23 cellular contexts compared by ENCODE assay signal in the genomic region with DNA sequence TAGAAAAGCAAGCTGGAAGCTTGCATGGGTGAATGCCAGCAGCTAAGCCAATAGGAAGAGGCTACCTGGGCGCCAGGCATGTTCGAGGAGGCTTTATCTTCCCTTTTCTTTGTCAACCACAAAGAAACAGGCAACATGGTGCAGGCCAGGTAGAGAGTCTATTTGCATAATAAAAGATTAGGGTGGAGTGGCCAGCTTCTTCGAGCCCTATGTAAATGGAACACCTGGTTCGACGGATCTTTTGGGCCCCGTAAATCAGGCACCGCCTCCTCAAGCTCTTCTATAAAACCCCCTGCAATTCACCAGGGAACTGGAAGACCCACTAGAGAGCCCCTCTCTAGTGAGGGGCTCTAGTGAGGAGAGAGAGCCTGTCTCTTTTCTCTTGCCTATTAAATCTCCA.
"Had no signal": no experiment of that assay in that cellular context is flagged by ENCODE, and none has a peak within 500 bp of the region (broad histone marks: within the 10 kb centered on the region; RNA-seq: fewer than 3 reads in every experiment).

No MANE protein-coding gene starts in this region.

- H3K4me3 ChIP-seq: left lung, lower lobe of right lung, ovary, right lobe of liver, tibial nerve had no signal

- H3K9me3 Mint-ChIP-seq: activated CD4-positive, alpha-beta memory T cell treated with anti-CD3 and anti-CD28 coated beads, Interleukin-2, amount 10 ng/mL, durations not matched to agents 7 days and 5 days; activated CD4-positive, alpha-beta T cell treated with anti-CD3 and anti-CD28 coated beads, Interleukin-2, amount 10 ng/mL, durations not matched to agents 7 days and 5 days; activated naive CD4-positive, alpha-beta T cell treated with anti-CD3 and anti-CD28 coated beads, Interleukin-2, amount 10 ng/mL, durations not matched to agents 7 days and 5 days; activated T-cell treated with anti-CD3 and anti-CD28 coated beads, Interleukin-2, amount 50 U/mL, for 24 hours had no signal

- H3K36me3 Mint-ChIP-seq: activated naive CD4-positive, alpha-beta T cell treated with anti-CD3 and anti-CD28 coated beads, Interleukin-2, amount 10 ng/mL, durations not matched to agents 7 days and 5 days had no signal

- H3K27ac ChIP-seq: brain microvascular endothelial cell, left lung, lower lobe of right lung, ovary, right lobe of liver, tibial nerve had no signal

- H3K27ac Mint-ChIP-seq: activated CD4-positive, alpha-beta memory T cell treated with anti-CD3 and anti-CD28 coated beads, Interleukin-2, amount 10 ng/mL, durations not matched to agents 7 days and 5 days; activated CD4-positive, alpha-beta T cell treated with anti-CD3 and anti-CD28 coated beads, Interleukin-2, amount 10 ng/mL, durations not matched to agents 7 days and 5 days; activated naive CD4-positive, alpha-beta T cell treated with anti-CD3 and anti-CD28 coated beads, Interleukin-2, amount 10 ng/mL, durations not matched to agents 7 days and 5 days; activated T-cell treated with anti-CD3 and anti-CD28 coated beads, Interleukin-2, amount 50 U/mL, for 24 hours; nephron progenitor cell; progenitor cell of endocrine pancreas had no signal

- H3K36me3 ChIP-seq: brain microvascular endothelial cell, left lung, lower lobe of right lung, ovary, right lobe of liver, tibial nerve had no signal

- H3K9me3 ChIP-seq: lower lobe of right lung, ovary, right lobe of liver had no signal

- H3K4me1 Mint-ChIP-seq: activated CD4-positive, alpha-beta memory T cell treated with anti-CD3 and anti-CD28 coated beads, Interleukin-2, amount 10 ng/mL, durations not matched to agents 7 days and 5 days; activated CD4-positive, alpha-beta T cell treated with anti-CD3 and anti-CD28 coated beads, Interleukin-2, amount 10 ng/mL, durations not matched to agents 7 days and 5 days; activated naive CD4-positive, alpha-beta T cell treated with anti-CD3 and anti-CD28 coated beads, Interleukin-2, amount 10 ng/mL, durations not matched to agents 7 days and 5 days; nephron progenitor cell had no signal

- H3K27me3 ChIP-seq: brain microvascular endothelial cell, left lung, ovary, right lobe of liver, tibial nerve had no signal

- H3K4me1 ChIP-seq: left lung, lower lobe of right lung, right lobe of liver, tibial nerve had no signal

- DNase-seq: activated CD4-positive, alpha-beta memory T cell treated with anti-CD3 and anti-CD28 coated beads, Interleukin-2, amount 10 ng/mL, durations not matched to agents 7 days and 5 days; activated CD4-positive, alpha-beta T cell treated with anti-CD3 and anti-CD28 coated beads for 1 hour; activated CD4-positive, alpha-beta T cell treated with anti-CD3 and anti-CD28 coated beads, Interleukin-2, amount 10 ng/mL, durations not matched to agents 7 days and 5 days; activated CD8-positive, alpha-beta memory T cell treated with anti-CD3 and anti-CD28 coated beads, Interleukin-2, amount 50 U/mL, for 48 hours; activated gamma-delta T cell; activated naive CD4-positive, alpha-beta T cell treated with anti-CD3 and anti-CD28 coated beads, Interleukin-2, amount 10 ng/mL, durations not matched to agents 7 days and 5 days; activated T-cell treated with anti-CD3 and anti-CD28 coated beads, Interleukin-2, amount 50 U/mL, for 24 hours; amniotic stem cell; brain microvascular endothelial cell; cortex of kidney; foreskin fibroblast; head of caudate nucleus; hippocampal formation; left lung; lower lobe of right lung; nephron progenitor cell; ovary; right lobe of liver; stimulated activated CD4-positive, alpha-beta T cell treated with anti-CD3 and anti-CD28 coated beads, Interleukin-2, amount 100 ng/mL, for 48 hours; stimulated activated naive CD4-positive, alpha-beta T cell treated with Interleukin-2 at 50 U/mL for 16 hours; T-helper 2 cell had no signal

- H3K4me3 Mint-ChIP-seq: activated CD4-positive, alpha-beta memory T cell treated with anti-CD3 and anti-CD28 coated beads, Interleukin-2, amount 10 ng/mL, durations not matched to agents 7 days and 5 days; activated CD4-positive, alpha-beta T cell treated with anti-CD3 and anti-CD28 coated beads, Interleukin-2, amount 10 ng/mL, durations not matched to agents 7 days and 5 days; activated naive CD4-positive, alpha-beta T cell treated with anti-CD3 and anti-CD28 coated beads, Interleukin-2, amount 10 ng/mL, durations not matched to agents 7 days and 5 days; activated T-cell treated with anti-CD3 and anti-CD28 coated beads, Interleukin-2, amount 50 U/mL, for 24 hours; nephron progenitor cell had no signal

- H3K27me3 Mint-ChIP-seq: activated CD4-positive, alpha-beta memory T cell treated with anti-CD3 and anti-CD28 coated beads, Interleukin-2, amount 10 ng/mL, durations not matched to agents 7 days and 5 days; activated CD4-positive, alpha-beta T cell treated with anti-CD3 and anti-CD28 coated beads, Interleukin-2, amount 10 ng/mL, durations not matched to agents 7 days and 5 days; activated naive CD4-positive, alpha-beta T cell treated with anti-CD3 and anti-CD28 coated beads, Interleukin-2, amount 10 ng/mL, durations not matched to agents 7 days and 5 days; progenitor cell of endocrine pancreas had no signal
